Comparison of ENCODE assay signal across 1 cellular context in genomic region chr21:45678790-45679189, GRCh38. TPM values are rescaled to one million over a fixed set of nuclear protein-coding genes. Genes with fewer than 3 reads are reported as not detected.
"Had no signal": no experiment of that assay in that cellular context is flagged by ENCODE, and none has a peak within 500 bp of the region (broad histone marks: within the 10 kb centered on the region; RNA-seq: fewer than 3 reads in every experiment).

No MANE protein-coding gene starts in this region.

RNA-seq across cellular contexts. Expression of gene PCBP3, which starts 35.3 kb away (rescaled TPM):
- total RNA-seq: skeletal muscle tissue had no signal
